ENCODE assay signal across 8 cellular contexts in the genomic region with DNA sequence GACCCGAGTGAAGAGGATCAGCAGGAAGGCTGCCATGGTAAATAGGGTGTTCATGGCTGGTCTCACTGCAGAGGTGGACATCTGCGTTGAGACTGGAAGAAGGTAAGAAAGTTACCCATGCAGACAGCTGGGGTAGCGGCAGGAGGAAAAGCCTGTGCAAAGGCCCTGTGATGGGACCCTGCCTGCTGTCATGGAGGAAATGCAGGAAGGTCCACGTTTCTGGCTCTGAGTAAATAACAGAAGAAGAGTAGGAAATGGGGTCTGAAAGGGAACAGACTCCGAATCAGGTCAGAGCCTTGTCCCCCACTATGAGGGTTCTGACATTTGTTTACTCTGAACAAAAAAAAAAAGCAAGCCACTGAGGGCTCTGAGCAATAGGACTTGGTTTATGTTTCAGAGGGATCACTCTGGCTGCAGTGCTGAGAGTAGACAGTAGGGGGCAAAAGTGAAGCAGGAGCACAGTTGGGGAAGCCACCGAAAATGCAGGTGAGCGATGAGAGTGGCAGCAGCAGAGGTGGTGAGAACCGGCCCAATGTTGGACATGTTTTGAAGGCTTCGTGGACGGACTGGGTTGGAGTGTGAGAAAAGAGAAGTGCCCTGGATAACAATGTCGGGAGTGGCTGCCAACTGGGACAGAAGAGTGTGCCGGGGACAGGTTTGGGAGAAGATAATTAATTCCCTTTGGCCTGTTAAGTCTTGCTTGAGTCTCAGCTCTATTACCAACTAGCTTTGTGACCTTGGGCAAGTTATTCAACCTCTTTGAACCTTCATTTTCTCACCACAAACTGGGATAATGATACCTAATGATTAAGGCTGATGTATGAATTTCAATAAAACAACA. TPM values are rescaled to one million over a fixed set of nuclear protein-coding genes. Genes with fewer than 3 reads are reported as not detected.
DNase-seq lines count a peak whose midpoint lies in the region; ATAC-seq and TF ChIP-seq lines count a peak whose summit lies in the region.

No MANE protein-coding gene starts in this region.

- H3K4me3 ChIP-seq in neural cell (ENCODE audit: low read length) = no peak overlapping the region

- no peaks in the 10 kb centered on the region for H3K9me3 ChIP-seq in neural cell (ENCODE audit: low read length)

- no peak overlapping the region for H3K27ac ChIP-seq in neural cell (ENCODE audit: low read length)

- peak in 10 of 14 donors; percentile 2 to 57 (median 11) for DNase-seq in C1 segment of cervical spinal cord (lab: John Stamatoyannopoulos, UW)
- peak; percentile 36 for DNase-seq in NOMO-1 treated with DMSO at 0.1 percent for 48 hours (lab: John Stamatoyannopoulos, UW; ENCODE audit: unreplicated experiment)
- DNase-seq in activated CD8-positive, alpha-beta memory T cell treated with anti-CD3 and anti-CD28 coated beads, Interleukin-2, amount 50 U/mL, for 24 hours (ENCODE audit: extremely low read depth) = peak; percentile 52
- peak; percentile 65 for DNase-seq in superior temporal gyrus (ENCODE audit: extremely low spot score)

- peak; percentile 91 for ATAC-seq in GM18909 (IDR thresholded peaks at IDR 0.05; ENCODE audit: poor library complexity, unreplicated experiment)
- peak; percentile 96 for ATAC-seq in HG03280 (IDR thresholded peaks at IDR 0.05; ENCODE audit: unreplicated experiment)
- ATAC-seq in esophagus mucosa = peak; percentile 80

- TF ChIP-seq RAD21 in neural cell (conservative IDR thresholded peaks at IDR 0.05) = no peak

- no peaks in the 10 kb centered on the region for H3K79me2 ChIP-seq in neural cell (replicated peaks; ENCODE audit: insufficient read depth, low read length)

- no peaks in the 10 kb centered on the region for H3K27me3 ChIP-seq in neural cell (ENCODE audit: insufficient read depth, low read depth, low read length)

- no peak overlapping the region for H3K4me2 ChIP-seq in neural cell (ENCODE audit: low read length)

- H3K36me3 ChIP-seq in neural cell (ENCODE audit: insufficient read depth, low read length) = no peaks in the 10 kb centered on the region

- H4K20me1 ChIP-seq in neural cell (ENCODE audit: insufficient read depth) = no peaks in the 10 kb centered on the region

- H3K9ac ChIP-seq in neural cell (ENCODE audit: low read length) = no peak overlapping the region

- no peak for TF ChIP-seq EP300 in neural cell (conservative IDR thresholded peaks at IDR 0.05; ENCODE audit: poor library complexity, severe bottlenecking)

- H2AFZ ChIP-seq in neural cell (ENCODE audit: low read depth, low read length) = no peak overlapping the region

- no peaks in the 10 kb centered on the region for H3F3A ChIP-seq in neural cell (ENCODE audit: insufficient read depth, low read length, poor library complexity, severe bottlenecking)

- peak; percentile 43 for TF ChIP-seq CTCF in neural cell (IDR thresholded peaks at IDR 0.05; ENCODE audit: poor library complexity, severe bottlenecking)

- H3K9me2 ChIP-seq in neural cell (ENCODE audit: insufficient read depth, low read length) = no peaks in the 10 kb centered on the region

TF ChIP-seq in neural cell, 6 proteins besides CTCF, POLR2A, EP300 and RAD21:
- no peak for TF ChIP-seq EZH2 (IDR thresholded peaks at IDR 0.05; ENCODE audit: borderline replicate concordance, insufficient read depth, low read length, poor library complexity, severe bottlenecking)
- peak; percentile 44 for TF ChIP-seq SMC3 (conservative IDR thresholded peaks at IDR 0.05; ENCODE audit: poor library complexity)
- TF ChIP-seq POLR2AphosphoS5 (IDR thresholded peaks at IDR 0.05) = no peak

RNA-seq across cellular contexts. Expression of a gene that starts 57.9 kb away (rescaled TPM):
- 29.9 TPM for total RNA-seq in esophagus mucosa
- polyA plus RNA-seq in neural cell = 3.6 and 5.1 TPM in 2 replicates
- polyA minus RNA-seq in neural cell = 6.3 and 7.3 TPM in 2 replicates

Comparison
In these comparisons a context has a peak if more than half of its experiments do, and no peak if none do; other contexts are left out.
1. DNase-seq: peak in every context shown above with its lines; median percentile 65 in superior temporal gyrus; 52 in activated CD8-positive, alpha-beta memory T cell treated with anti-CD3 and anti-CD28 coated beads, Interleukin-2, amount 50 U/mL, for 24 hours; 36 in NOMO-1 treated with DMSO at 0.1 percent for 48 hours; 11 in C1 segment of cervical spinal cord.